29 cellular contexts compared by ENCODE assay signal in genomic region chr20:57527728-57528127, GRCh38. TPM values are rescaled to one million over a fixed set of nuclear protein-coding genes. Genes with fewer than 3 reads are reported as not detected.
"Had no signal": no experiment of that assay in that cellular context is flagged by ENCODE, and none has a peak within 500 bp of the region (broad histone marks: within the 10 kb centered on the region; RNA-seq: fewer than 3 reads in every experiment).

No MANE protein-coding gene starts in this region.

- H3K27ac ChIP-seq: colonic mucosa, epithelial cell of prostate, esophagus squamous epithelium, gastrocnemius medialis, heart right ventricle, left ventricle myocardium inferior, lower lobe of right lung had no signal

- ATAC-seq: effector memory CD8-positive, alpha-beta T cell; esophagus mucosa; gastrocnemius medialis; heart right ventricle; lower lobe of right lung; mucosa of descending colon had no signal

- DNase-seq: colonic mucosa; cortex of kidney; effector CD8-positive, alpha-beta T cell; effector memory CD8-positive, alpha-beta T cell; endodermal cell; erythroblast; esophagus squamous epithelium; foreskin fibroblast; foreskin melanocyte; gastrocnemius medialis; glutamatergic neuron; head of caudate nucleus; heart right ventricle; hippocampal formation; left cardiac atrium; left ventricle myocardium inferior; lower lobe of right lung; mesenchymal stem cell; naive B cell had no signal

- H3K4me1 ChIP-seq: gastrocnemius medialis, heart right ventricle, left ventricle myocardium inferior, lower lobe of right lung had no signal

- H3K4me3 ChIP-seq: colonic mucosa, esophagus squamous epithelium, gastrocnemius medialis, heart right ventricle, left ventricle myocardium inferior, lower lobe of right lung, mucosa of descending colon had no signal

- H3K27me3 ChIP-seq: colonic mucosa, esophagus squamous epithelium, gastrocnemius medialis had no signal

- H3K36me3 ChIP-seq: colonic mucosa, esophagus squamous epithelium, gastrocnemius medialis, heart right ventricle, left ventricle myocardium inferior, lower lobe of right lung had no signal

- H3K9me3 ChIP-seq: colonic mucosa, esophagus squamous epithelium, gastrocnemius medialis, left ventricle myocardium inferior, lower lobe of right lung, mucosa of descending colon had no signal

RNA-seq across cellular contexts. Expression of gene CTCFL, which starts 2.8 kb away (rescaled TPM):
- total RNA-seq: dermis microvascular lymphatic vessel endothelial cell, esophagus mucosa, gastrocnemius medialis, glomerular endothelial cell, heart right ventricle, left cardiac atrium, left ventricle myocardium inferior, lower leg skin, lower lobe of right lung, lung microvascular endothelial cell, mucosa of descending colon, myocyte had no signal
- polyA plus RNA-seq: heart right ventricle, keratinocyte had no signal

RNA-seq across cellular contexts. Expression of gene PCK1, which starts 33.2 kb away (rescaled TPM):
- total RNA-seq: dermis microvascular lymphatic vessel endothelial cell, endodermal cell, glomerular endothelial cell, lower lobe of right lung, lung microvascular endothelial cell, mesothelial cell of epicardium, myocyte had no signal
- polyA plus RNA-seq: keratinocyte had no signal
